Comparison of ENCODE assay signal across 8 cellular contexts in genomic region chr7:132249591-132249971, GRCh38.
DNase-seq lines count a peak whose midpoint lies in the region; ATAC-seq, FAIRE-seq and TF ChIP-seq lines count a peak whose summit lies in the region.

No MANE protein-coding gene starts in this region.

- peak; percentile 2 for DNase-seq in activated CD8-positive, alpha-beta T cell treated with anti-CD3 and anti-CD28 coated beads for 36 hours
- DNase-seq in activated CD8-positive, alpha-beta T cell treated with anti-CD3 and anti-CD28 coated beads, Interleukin-2, amount 10 ng/mL, durations not matched to agents 7 days and 5 days: no peak
- DNase-seq in RPMI8226 (peak; percentile 27), left ventricle myocardium inferior (no peak), urothelium cell line (ENCODE audit: low spot score) (peak; percentile 27), GM19240 (ENCODE audit: insufficient read length, low spot score) (no peak)

- no peak overlapping the region for H3K27ac ChIP-seq in left ventricle myocardium inferior (replicated peaks)

- intact Hi-C loops in activated CD8-positive, alpha-beta T cell treated with anti-CD3 and anti-CD28 coated beads for 36 hours (cut with micrococcal nuclease): no loop called here
- intact Hi-C loops in left ventricle myocardium inferior (cut with micrococcal nuclease): no loop called here

- no peak overlapping the region for H3K4me3 ChIP-seq in left ventricle myocardium inferior

- no peak for TF ChIP-seq CTCF in activated CD8-positive, alpha-beta T cell treated with anti-CD3 and anti-CD28 coated beads for 36 hours (IDR thresholded peaks at IDR 0.05)
- TF ChIP-seq CTCF in left ventricle myocardium inferior (IDR thresholded peaks at IDR 0.05; ENCODE audit: borderline replicate concordance): peak; percentile 43

- H3K9me3 Mint-ChIP-seq in activated CD8-positive, alpha-beta T cell treated with anti-CD3 and anti-CD28 coated beads for 36 hours: no peaks in the 10 kb centered on the region
- H3K9me3 Mint-ChIP-seq in activated CD8-positive, alpha-beta T cell treated with anti-CD3 and anti-CD28 coated beads, Interleukin-2, amount 10 ng/mL, durations not matched to agents 7 days and 5 days (ENCODE audit: insufficient read depth): no peaks in the 10 kb centered on the region

- POLR2A ChIA-PET in activated CD8-positive, alpha-beta T cell treated with anti-CD3 and anti-CD28 coated beads for 36 hours (lab: Charles Lee): no interaction called here
- POLR2A ChIA-PET in activated CD8-positive, alpha-beta T cell treated with anti-CD3 and anti-CD28 coated beads, Interleukin-2, amount 10 ng/mL, durations not matched to agents 7 days and 5 days (lab: Charles Lee): no interaction called here

- FAIRE-seq in urothelium cell line (lab: Jason Lieb, UNC): no peak

- no peak for ATAC-seq in activated CD8-positive, alpha-beta T cell treated with anti-CD3 and anti-CD28 coated beads for 36 hours
- ATAC-seq in activated CD8-positive, alpha-beta T cell treated with anti-CD3 and anti-CD28 coated beads, Interleukin-2, amount 10 ng/mL, durations not matched to agents 7 days and 5 days: no peak
- no peak for ATAC-seq in GM18907 (IDR thresholded peaks at IDR 0.05; ENCODE audit: unreplicated experiment)
- no peak for ATAC-seq in HG03175 (IDR thresholded peaks at IDR 0.05; ENCODE audit: unreplicated experiment)

- H3K27me3 Mint-ChIP-seq in activated CD8-positive, alpha-beta T cell treated with anti-CD3 and anti-CD28 coated beads for 36 hours: peaks cover 8% of the 10 kb centered on the region
- peaks cover 7% of the 10 kb centered on the region for H3K27me3 Mint-ChIP-seq in activated CD8-positive, alpha-beta T cell treated with anti-CD3 and anti-CD28 coated beads, Interleukin-2, amount 10 ng/mL, durations not matched to agents 7 days and 5 days (ENCODE audit: low read depth)

- peaks cover 26% of the 10 kb centered on the region for H3K4me1 ChIP-seq in left ventricle myocardium inferior

- H3K9me3 ChIP-seq in left ventricle myocardium inferior (replicated peaks): peaks cover 10% of the 10 kb centered on the region

- H3K4me1 Mint-ChIP-seq in activated CD8-positive, alpha-beta T cell treated with anti-CD3 and anti-CD28 coated beads for 36 hours (ENCODE audit: low read depth): no peaks in the 10 kb centered on the region
- H3K4me1 Mint-ChIP-seq in activated CD8-positive, alpha-beta T cell treated with anti-CD3 and anti-CD28 coated beads, Interleukin-2, amount 10 ng/mL, durations not matched to agents 7 days and 5 days (ENCODE audit: low read depth): no peaks in the 10 kb centered on the region

- CTCF ChIA-PET in activated CD8-positive, alpha-beta T cell treated with anti-CD3 and anti-CD28 coated beads for 36 hours (lab: Charles Lee): no interaction called here
- CTCF ChIA-PET in activated CD8-positive, alpha-beta T cell treated with anti-CD3 and anti-CD28 coated beads, Interleukin-2, amount 10 ng/mL, durations not matched to agents 7 days and 5 days (lab: Charles Lee): no interaction called here

- H3K36me3 Mint-ChIP-seq in activated CD8-positive, alpha-beta T cell treated with anti-CD3 and anti-CD28 coated beads for 36 hours (ENCODE audit: low read depth): no peaks in the 10 kb centered on the region
- H3K36me3 Mint-ChIP-seq in activated CD8-positive, alpha-beta T cell treated with anti-CD3 and anti-CD28 coated beads, Interleukin-2, amount 10 ng/mL, durations not matched to agents 7 days and 5 days (ENCODE audit: low read depth): no peaks in the 10 kb centered on the region

- no peaks in the 10 kb centered on the region for H3K27me3 ChIP-seq in left ventricle myocardium inferior (ENCODE audit: low read depth)

- no peaks in the 10 kb centered on the region for H3K36me3 ChIP-seq in left ventricle myocardium inferior

- no peak overlapping the region for H3K4me3 Mint-ChIP-seq in activated CD8-positive, alpha-beta T cell treated with anti-CD3 and anti-CD28 coated beads for 36 hours
- H3K4me3 Mint-ChIP-seq in activated CD8-positive, alpha-beta T cell treated with anti-CD3 and anti-CD28 coated beads, Interleukin-2, amount 10 ng/mL, durations not matched to agents 7 days and 5 days: no peak overlapping the region

- no peak overlapping the region for H3K27ac Mint-ChIP-seq in activated CD8-positive, alpha-beta T cell treated with anti-CD3 and anti-CD28 coated beads for 36 hours
- no peak overlapping the region for H3K27ac Mint-ChIP-seq in activated CD8-positive, alpha-beta T cell treated with anti-CD3 and anti-CD28 coated beads, Interleukin-2, amount 10 ng/mL, durations not matched to agents 7 days and 5 days

Comparison
In these comparisons a context has a peak if more than half of its experiments do, and no peak if none do; other contexts are left out.
1. DNase-seq: peak in activated CD8-positive, alpha-beta T cell treated with anti-CD3 and anti-CD28 coated beads for 36 hours (single experiment), RPMI8226 (single experiment) and urothelium cell line (single experiment); none in activated CD8-positive, alpha-beta T cell treated with anti-CD3 and anti-CD28 coated beads, Interleukin-2, amount 10 ng/mL, durations not matched to agents 7 days and 5 days (single experiment), left ventricle myocardium inferior (single experiment) and GM19240 (single experiment).